35 cellular contexts compared by ENCODE assay signal in the genomic region with DNA sequence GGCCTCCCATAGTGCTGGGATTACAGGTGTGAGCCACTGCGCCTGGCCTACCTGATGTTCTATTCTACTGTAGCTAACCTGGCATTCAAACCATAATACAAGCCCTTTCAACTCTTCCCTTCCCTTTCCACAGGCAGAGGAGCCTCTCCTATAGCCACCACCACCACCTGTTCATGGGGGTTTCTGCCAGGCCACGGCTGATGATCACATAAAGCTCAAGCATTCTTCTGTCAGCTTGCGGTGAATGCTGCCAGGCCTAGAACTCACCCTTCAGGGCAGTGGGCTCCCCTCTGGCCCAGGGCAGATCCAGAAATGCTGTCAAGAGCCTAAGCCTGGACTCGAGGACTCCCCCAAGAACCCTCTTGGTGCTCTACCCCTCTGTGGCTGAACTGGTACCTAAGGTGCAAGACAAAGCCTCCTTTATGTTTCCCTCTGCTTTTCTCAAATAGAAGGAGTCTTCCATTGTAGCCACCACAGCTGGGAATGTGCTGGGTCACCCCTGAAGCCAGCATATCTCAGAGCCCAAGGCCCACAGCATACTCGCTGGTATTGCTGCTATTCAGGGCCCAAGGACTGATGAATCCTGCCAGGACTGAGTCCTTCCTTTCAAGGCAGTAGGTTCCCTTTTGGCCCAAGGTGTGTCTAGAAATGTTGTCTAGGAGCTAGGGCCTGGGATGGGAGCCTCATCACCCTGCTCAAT. TPM values are rescaled to one million over a fixed set of nuclear protein-coding genes. Genes with fewer than 3 reads are reported as not detected.
"Had no signal": no experiment of that assay in that cellular context is flagged by ENCODE, and none has a peak within 500 bp of the region (broad histone marks: within the 10 kb centered on the region; RNA-seq: fewer than 3 reads in every experiment).

No MANE protein-coding gene starts in this region.

- H3K4me3 Mint-ChIP-seq: activated B cell treated with CpG ODN at 0.5 μM for 24 hours; activated CD8-positive, alpha-beta memory T cell treated with anti-CD3 and anti-CD28 coated beads, Interleukin-2, amount 10 ng/mL, durations not matched to agents 7 days and 5 days; activated CD8-positive, alpha-beta T cell treated with anti-CD3 and anti-CD28 coated beads for 36 hours; activated naive CD4-positive, alpha-beta T cell treated with anti-CD3 and anti-CD28 coated beads for 36 hours; activated naive CD4-positive, alpha-beta T cell treated with anti-CD3 and anti-CD28 coated beads, Interleukin-2, amount 50 U/mL, for 24 hours; activated naive CD8-positive, alpha-beta T cell treated with anti-CD3 and anti-CD28 coated beads for 36 hours; activated naive CD8-positive, alpha-beta T cell treated with anti-CD3 and anti-CD28 coated beads, Interleukin-2, amount 50 U/mL, for 24 hours; activated T-helper 1 cell treated with anti-CD3 and anti-CD28 coated beads, Interleukin-12 subunit alpha, Interleukin-12 subunit beta, Interleukin-2, Interleukin-4 antibody, amounts not matched to agents 30 ng/mL and 10 ng/mL and 1 ng/mL, durations not matched to agents 14 hours and 24 hours and 36 hours; T-helper 17 cell; T-helper 2 cell treated with Interferon-gamma antibody and Interleukin-4, amounts not matched to agents 5 μg/mL and 100 μg/mL, for 36 hours had no signal

- H3K27me3 Mint-ChIP-seq: activated B cell treated with CpG ODN at 0.5 μM for 24 hours; activated CD8-positive, alpha-beta T cell treated with anti-CD3 and anti-CD28 coated beads for 36 hours; activated naive CD8-positive, alpha-beta T cell treated with anti-CD3 and anti-CD28 coated beads, Interleukin-2, amount 50 U/mL, for 24 hours; T-helper 17 cell had no signal

- H3K27ac Mint-ChIP-seq: activated B cell treated with CpG ODN at 0.5 μM for 24 hours; activated CD8-positive, alpha-beta memory T cell treated with anti-CD3 and anti-CD28 coated beads, Interleukin-2, amount 10 ng/mL, durations not matched to agents 7 days and 5 days; activated CD8-positive, alpha-beta T cell treated with anti-CD3 and anti-CD28 coated beads for 36 hours; activated naive CD4-positive, alpha-beta T cell treated with anti-CD3 and anti-CD28 coated beads for 36 hours; activated naive CD4-positive, alpha-beta T cell treated with anti-CD3 and anti-CD28 coated beads, Interleukin-2, amount 50 U/mL, for 24 hours; activated naive CD8-positive, alpha-beta T cell treated with anti-CD3 and anti-CD28 coated beads for 36 hours; activated naive CD8-positive, alpha-beta T cell treated with anti-CD3 and anti-CD28 coated beads, Interleukin-2, amount 50 U/mL, for 24 hours; activated T-helper 1 cell treated with anti-CD3 and anti-CD28 coated beads, Interleukin-12 subunit alpha, Interleukin-12 subunit beta, Interleukin-2, Interleukin-4 antibody, amounts not matched to agents 30 ng/mL and 10 ng/mL and 1 ng/mL, durations not matched to agents 14 hours and 24 hours and 36 hours; activated T-helper 2 cell treated with anti-CD3 and anti-CD28 coated beads, Interferon-gamma antibody, Interleukin-2, Interleukin-4, amounts not matched to agents 10 μg/mL and 5 μg/mL and 100 μg/mL, durations not matched to agents 14 hours and 24 hours and 36 hours; brain; T-helper 17 cell; T-helper 2 cell treated with Interferon-gamma antibody and Interleukin-4, amounts not matched to agents 5 μg/mL and 100 μg/mL, for 36 hours had no signal

- H3K4me3 ChIP-seq: adrenal gland, ascending aorta, breast epithelium, cardiac muscle cell, colonic mucosa, esophagus squamous epithelium, gastroesophageal sphincter had no signal

- ATAC-seq: activated CD4-positive, CD25-positive, alpha-beta regulatory T cell treated with anti-CD3 and anti-CD28 coated beads, Interleukin-2, amount 50 U/mL, for 24 hours; activated CD8-positive, alpha-beta memory T cell treated with anti-CD3 and anti-CD28 coated beads, Interleukin-2, amount 10 ng/mL, durations not matched to agents 7 days and 5 days; activated CD8-positive, alpha-beta T cell treated with anti-CD3 and anti-CD28 coated beads for 36 hours; activated naive CD8-positive, alpha-beta T cell treated with anti-CD3 and anti-CD28 coated beads, Interleukin-2, amount 50 U/mL, for 24 hours; gastroesophageal sphincter; T-helper 17 cell had no signal

- H3K36me3 ChIP-seq: adrenal gland, ascending aorta, breast epithelium, cardiac muscle cell, colonic mucosa, esophagus squamous epithelium, gastroesophageal sphincter, WERI-Rb-1 had no signal

- H3K4me1 ChIP-seq: colonic mucosa had no signal

- H3K36me3 Mint-ChIP-seq: activated CD8-positive, alpha-beta memory T cell treated with anti-CD3 and anti-CD28 coated beads, Interleukin-2, amount 10 ng/mL, durations not matched to agents 7 days and 5 days; activated naive CD4-positive, alpha-beta T cell treated with anti-CD3 and anti-CD28 coated beads, Interleukin-2, amount 50 U/mL, for 24 hours; brain had no signal

- DNase-seq: activated B cell treated with CpG ODN at 0.5 μM for 24 hours; activated CD4-positive, alpha-beta T cell treated with anti-CD3 and anti-CD28 coated beads for 48 hours; activated CD4-positive, alpha-beta T cell treated with anti-CD3 and anti-CD28 coated beads, Interleukin-2, amount 50 U/mL, for 1 hour; activated CD4-positive, alpha-beta T cell treated with anti-CD3 and anti-CD28 coated beads, Interleukin-2, amount 50 U/mL, for 48 hours; activated CD8-positive, alpha-beta memory T cell treated with anti-CD3 and anti-CD28 coated beads, Interleukin-2, amount 10 ng/mL, durations not matched to agents 7 days and 5 days; activated CD8-positive, alpha-beta memory T cell treated with anti-CD3 and anti-CD28 coated beads, Interleukin-2, amount 50 U/mL, for 4 hours; activated CD8-positive, alpha-beta T cell treated with anti-CD3 and anti-CD28 coated beads for 36 hours; activated effector memory CD4-positive, alpha-beta T cell treated with anti-CD3 and anti-CD28 coated beads, Interleukin-2, amount 50 U/mL, for 16 hours; activated naive CD4-positive, alpha-beta T cell treated with anti-CD3 and anti-CD28 coated beads for 36 hours; activated naive CD8-positive, alpha-beta T cell treated with anti-CD3 and anti-CD28 coated beads for 36 hours; activated naive CD8-positive, alpha-beta T cell treated with anti-CD3 and anti-CD28 coated beads, Interleukin-2, amount 50 U/mL, for 24 hours; activated T-cell treated with anti-CD3 and anti-CD28 coated beads, Interleukin-2, amount 50 U/mL, for 1 hour; activated T-cell treated with anti-CD3 and anti-CD28 coated beads, Interleukin-2, amount 50 U/mL, for 48 hours; adrenal gland; central memory CD4-positive, alpha-beta T cell; cerebellar nuclear complex; colonic mucosa; effector CD8-positive, alpha-beta T cell; esophagus squamous epithelium; foreskin melanocyte; T-helper 1 cell; T-helper 17 cell; T1000; WERI-Rb-1 had no signal

- H3K27me3 ChIP-seq: adrenal gland, ascending aorta, breast epithelium, cardiac muscle cell, colonic mucosa, esophagus squamous epithelium, gastroesophageal sphincter had no signal

- H3K27ac ChIP-seq: adrenal gland, ascending aorta, breast epithelium, cardiac muscle cell, colonic mucosa, epithelial cell of prostate, esophagus squamous epithelium, gastroesophageal sphincter, WERI-Rb-1 had no signal

- H3K9me3 Mint-ChIP-seq: activated B cell treated with CpG ODN at 0.5 μM for 24 hours; activated CD8-positive, alpha-beta T cell treated with anti-CD3 and anti-CD28 coated beads for 36 hours; activated naive CD4-positive, alpha-beta T cell treated with anti-CD3 and anti-CD28 coated beads for 36 hours; activated naive CD4-positive, alpha-beta T cell treated with anti-CD3 and anti-CD28 coated beads, Interleukin-2, amount 50 U/mL, for 24 hours; activated naive CD8-positive, alpha-beta T cell treated with anti-CD3 and anti-CD28 coated beads for 36 hours; activated naive CD8-positive, alpha-beta T cell treated with anti-CD3 and anti-CD28 coated beads, Interleukin-2, amount 50 U/mL, for 24 hours; activated T-helper 1 cell treated with anti-CD3 and anti-CD28 coated beads, Interleukin-12 subunit alpha, Interleukin-12 subunit beta, Interleukin-2, Interleukin-4 antibody, amounts not matched to agents 30 ng/mL and 10 ng/mL and 1 ng/mL, durations not matched to agents 14 hours and 24 hours and 36 hours; activated T-helper 2 cell treated with anti-CD3 and anti-CD28 coated beads, Interferon-gamma antibody, Interleukin-2, Interleukin-4, amounts not matched to agents 10 μg/mL and 5 μg/mL and 100 μg/mL, durations not matched to agents 14 hours and 24 hours and 36 hours; T-helper 2 cell treated with Interferon-gamma antibody and Interleukin-4, amounts not matched to agents 5 μg/mL and 100 μg/mL, for 36 hours had no signal

- H3K9me3 ChIP-seq: adrenal gland, ascending aorta, breast epithelium, colonic mucosa, esophagus squamous epithelium, gastroesophageal sphincter had no signal

RNA-seq across cellular contexts. Expression of a gene that starts 3.4 kb away (rescaled TPM):
- total RNA-seq: ascending aorta had no signal
